In genomic region chr14:68042591-68043210, GRCh38 we compare ENCODE assay signal across 16 cellular contexts.
DNase-seq lines count a peak whose midpoint lies in the region; ATAC-seq and TF ChIP-seq lines count a peak whose summit lies in the region.
"Had no signal": no experiment of that assay in that cellular context is flagged by ENCODE, and none has a peak within 500 bp of the region (broad histone marks: within the 10 kb centered on the region; RNA-seq: fewer than 3 reads in every experiment).

No MANE protein-coding gene starts in this region.

- peaks cover 33% of the 10 kb centered on the region for H3K4me1 Mint-ChIP-seq in endodermal cell
- peaks cover 0 to 6% (median 2%) of the 10 kb centered on the region in 4 donors for H3K4me1 Mint-ChIP-seq in naive thymus-derived CD8-positive, alpha-beta T cell

- H3K27ac ChIP-seq in endodermal cell (ENCODE audit: low read depth, low read length) (peak overlapping the region; percentile 52), parathyroid adenoma (peak overlapping the region; percentile 25)
- H3K27ac ChIP-seq: BLaER1 treated with 17β-estradiol and CSF1 and Interleukin-3, amounts not matched to agents 10 nM and 100 nM; spleen had no signal

- H3K27ac Mint-ChIP-seq in endodermal cell: no peak overlapping the region
- H3K27ac Mint-ChIP-seq in naive thymus-derived CD8-positive, alpha-beta T cell: no peak overlapping the region
- H3K27ac Mint-ChIP-seq: activated T-helper 2 cell treated with anti-CD3 and anti-CD28 coated beads, Interferon-gamma antibody, Interleukin-2, Interleukin-4, amounts not matched to agents 10 μg/mL and 5 μg/mL and 100 μg/mL, durations not matched to agents 14 hours and 24 hours and 36 hours had no signal

- H2AFZ ChIP-seq in parathyroid adenoma: peak overlapping the region; percentile 36

- POLR2A ChIA-PET in naive thymus-derived CD8-positive, alpha-beta T cell (lab: Charles Lee): no interaction called here

- H3K9ac ChIP-seq in endodermal cell (ENCODE audit: extremely low read depth, low read length, poor library complexity, severe bottlenecking): no peak overlapping the region
- no peak overlapping the region for H3K9ac ChIP-seq in parathyroid adenoma
- H3K9ac ChIP-seq: BLaER1 treated with 17β-estradiol and CSF1 and Interleukin-3, amounts not matched to agents 10 nM and 100 nM had no signal

- H3K27me3 ChIP-seq in endodermal cell (ENCODE audit: control insufficient read depth, insufficient read depth, low read length, poor library complexity, severe bottlenecking) (no peaks in the 10 kb centered on the region), parathyroid adenoma (ENCODE audit: control insufficient read depth, insufficient read depth, low read length) (no peaks in the 10 kb centered on the region), BE2C (no peaks in the 10 kb centered on the region)
- H3K27me3 ChIP-seq: BLaER1 treated with 17β-estradiol and CSF1 and Interleukin-3, amounts not matched to agents 10 nM and 100 nM; spleen had no signal

- no peaks in the 10 kb centered on the region for H3K27me3 Mint-ChIP-seq in endodermal cell (ENCODE audit: insufficient read depth)
- no peaks in the 10 kb centered on the region for H3K27me3 Mint-ChIP-seq in naive thymus-derived CD8-positive, alpha-beta T cell

- DNase-seq in EH (ENCODE audit: low read depth) (peak; percentile 9), NCI-H2227 (lab: John Stamatoyannopoulos, UW; ENCODE audit: unreplicated experiment) (peak; percentile 63), endodermal cell (no peak), HK-2 (ENCODE audit: unreplicated experiment) (no peak), NCI-H146 treated with DMSO at 0.1 percent for 48 hours (lab: John Stamatoyannopoulos, UW; ENCODE audit: unreplicated experiment) (no peak), BE2C (no peak)
- no peak for DNase-seq in naive thymus-derived CD8-positive, alpha-beta T cell
- DNase-seq: activated CD4-positive, alpha-beta T cell treated with anti-CD3 and anti-CD28 coated beads for 1 hour; cerebellar nuclear complex; glutamatergic neuron; NCI-H2081 treated with DMSO at 0.1 percent for 48 hours; SHP77 treated with DMSO at 0.1 percent for 48 hours; spleen had no signal

- no peaks in the 10 kb centered on the region for H3K36me3 ChIP-seq in endodermal cell (ENCODE audit: control insufficient read depth, insufficient read depth, low read length)
- no peaks in the 10 kb centered on the region for H3K36me3 ChIP-seq in parathyroid adenoma (ENCODE audit: control insufficient read depth, insufficient read depth, low read length)
- no peaks in the 10 kb centered on the region for H3K36me3 ChIP-seq in BE2C
- H3K36me3 ChIP-seq: BLaER1 treated with 17β-estradiol and CSF1 and Interleukin-3, amounts not matched to agents 10 nM and 100 nM; spleen had no signal

- H3K4me1 ChIP-seq in endodermal cell (ENCODE audit: control insufficient read depth, insufficient read depth, low read length): peaks cover 9% of the 10 kb centered on the region
- H3K4me1 ChIP-seq in parathyroid adenoma: peaks cover 17% of the 10 kb centered on the region
- no peaks in the 10 kb centered on the region for H3K4me1 ChIP-seq in BE2C
- H3K4me1 ChIP-seq: BLaER1 treated with 17β-estradiol and CSF1 and Interleukin-3, amounts not matched to agents 10 nM and 100 nM; spleen had no signal

- ATAC-seq in naive thymus-derived CD8-positive, alpha-beta T cell: no peak

- no peak overlapping the region for H3K4me3 ChIP-seq in endodermal cell (ENCODE audit: low read length)
- no peak overlapping the region for H3K4me3 ChIP-seq in parathyroid adenoma (ENCODE audit: low read depth, low read length)
- H3K4me3 ChIP-seq in BE2C (ENCODE audit: low read depth, low read length): no peak overlapping the region
- H3K4me3 ChIP-seq: BLaER1 treated with 17β-estradiol and CSF1 and Interleukin-3, amounts not matched to agents 10 nM and 100 nM; spleen had no signal

- no peak overlapping the region for H3K4me3 Mint-ChIP-seq in endodermal cell
- no peak overlapping the region for H3K4me3 Mint-ChIP-seq in naive thymus-derived CD8-positive, alpha-beta T cell

- H3K4me2 ChIP-seq in parathyroid adenoma (ENCODE audit: low read length): no peak overlapping the region
- H3K4me2 ChIP-seq: BLaER1 treated with 17β-estradiol and CSF1 and Interleukin-3, amounts not matched to agents 10 nM and 100 nM had no signal

- no peaks in the 10 kb centered on the region for H3K79me2 ChIP-seq in parathyroid adenoma

- TF ChIP-seq CTCF in endodermal cell (conservative IDR thresholded peaks at IDR 0.05) (no peak), parathyroid adenoma (IDR thresholded peaks at IDR 0.05) (no peak), BE2C (IDR thresholded peaks at IDR 0.05; ENCODE audit: low read depth, low read length) (no peak)

- H3K36me3 Mint-ChIP-seq in endodermal cell (ENCODE audit: low read depth): no peaks in the 10 kb centered on the region
- H3K36me3 Mint-ChIP-seq in naive thymus-derived CD8-positive, alpha-beta T cell: peaks cover 0 to 6% (median 4%) of the 10 kb centered on the region in 3 donors

- WGBS in endodermal cell (ENCODE audit: insufficient coverage in 1 of 2, insufficient read length in 1 of 2), 2 experiments: 72 to 80% methylated on average over 1 to 2 of the region's 2 CpGs

- H3K9me3 Mint-ChIP-seq in endodermal cell: no peaks in the 10 kb centered on the region
- peaks cover 0 to under 1% (median 0%) of the 10 kb centered on the region in 9 donors for H3K9me3 Mint-ChIP-seq in naive thymus-derived CD8-positive, alpha-beta T cell
- H3K9me3 Mint-ChIP-seq: activated T-helper 2 cell treated with anti-CD3 and anti-CD28 coated beads, Interferon-gamma antibody, Interleukin-2, Interleukin-4, amounts not matched to agents 10 μg/mL and 5 μg/mL and 100 μg/mL, durations not matched to agents 14 hours and 24 hours and 36 hours had no signal

- H3K9me3 ChIP-seq in endodermal cell (ENCODE audit: control insufficient read depth, low read length) (no peaks in the 10 kb centered on the region), parathyroid adenoma (ENCODE audit: control insufficient read depth, low read length) (no peaks in the 10 kb centered on the region), BE2C (no peaks in the 10 kb centered on the region)
- H3K9me3 ChIP-seq: BLaER1 treated with 17β-estradiol and CSF1 and Interleukin-3, amounts not matched to agents 10 nM and 100 nM; spleen had no signal

Comparison
In these comparisons a context has a peak if more than half of its experiments do, and no peak if none do; other contexts are left out.
1. DNase-seq: peak in EH (single experiment) and NCI-H2227 (single experiment); none in endodermal cell (single experiment), HK-2 (single experiment), NCI-H146 treated with DMSO at 0.1 percent for 48 hours (single experiment), BE2C (single experiment) and naive thymus-derived CD8-positive, alpha-beta T cell (0 of 10).